In the genomic region with DNA sequence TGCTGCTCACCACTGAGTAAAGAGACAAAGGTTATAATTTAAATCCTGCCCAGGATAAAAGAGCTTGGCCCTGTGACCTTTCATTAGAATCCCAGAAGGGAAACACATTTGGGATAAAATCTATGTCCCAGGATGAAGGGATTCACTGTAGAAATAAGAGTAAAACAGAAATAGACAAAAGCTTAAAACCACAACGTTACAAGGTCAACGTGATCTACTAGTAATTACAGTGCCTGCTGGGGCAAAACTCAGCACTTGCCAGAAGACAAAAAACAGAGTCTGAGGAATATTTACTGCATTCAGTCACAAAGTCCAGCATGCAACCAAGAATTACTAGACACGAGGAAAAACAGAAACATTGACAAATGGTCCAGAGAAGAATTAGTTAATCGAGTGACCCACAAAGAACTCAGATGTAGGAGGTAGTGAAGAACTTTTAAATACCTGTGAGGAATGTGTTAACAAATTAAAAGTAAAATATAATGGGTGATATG, we compare ENCODE assay signal across 27 cellular contexts.
DNase-seq lines count a peak whose midpoint lies in the region; TF ChIP-seq lines count a peak whose summit lies in the region.
"Had no signal": no experiment of that assay in that cellular context is flagged by ENCODE, and none has a peak within 500 bp of the region (broad histone marks: within the 10 kb centered on the region; RNA-seq: fewer than 3 reads in every experiment).

No MANE protein-coding gene starts in this region.

- H3K4me3 ChIP-seq in HEK293 (ENCODE audit: low read depth, low read length), result no peak overlapping the region
- H3K4me3 ChIP-seq: A549; BLaER1; BLaER1 treated with 17β-estradiol and CSF1 and Interleukin-3, amounts not matched to agents 10 nM and 100 nM had no signal

- CTCF ChIA-PET in HEK293 (lab: Yijun Ruan, JAX), result no interaction called here

- no peaks in the 10 kb centered on the region for H3K36me3 ChIP-seq in HEK293 (ENCODE audit: control insufficient read depth in 2 of 2, insufficient read depth in 1 of 2, low read length in 2 of 2)
- H3K36me3 ChIP-seq: BE2C; BLaER1; BLaER1 treated with 17β-estradiol and CSF1 and Interleukin-3, amounts not matched to agents 10 nM and 100 nM had no signal

- no peaks in the 10 kb centered on the region for H3K4me1 ChIP-seq in HEK293 (ENCODE audit: control insufficient read depth, insufficient read depth, low read length)
- H3K4me1 ChIP-seq: A549; BE2C; BLaER1; BLaER1 treated with 17β-estradiol and CSF1 and Interleukin-3, amounts not matched to agents 10 nM and 100 nM; Caco-2 had no signal

- TF ChIP-seq CTCF in HEK293 (tag by site-specific recombination; IDR thresholded peaks at IDR 0.05), result no peak

- H3K9me3 ChIP-seq in HEK293 (ENCODE audit: control insufficient read depth, insufficient read depth, low read depth, low read length), result no peaks in the 10 kb centered on the region
- H3K9me3 ChIP-seq: A549, BE2C, Caco-2 had no signal

- no peak for DNase-seq in nucleus accumbens (lab: John Stamatoyannopoulos, UW)
- DNase-seq: 8988T; ACHN; AML-193; BE2C; C1 segment of cervical spinal cord; Caco-2; Calu3; CD4-positive, alpha-beta memory T cell; CD4-positive, alpha-beta T cell; CD4-positive, CD25-positive, alpha-beta regulatory T cell; CD8-positive, alpha-beta memory T cell; CD8-positive, alpha-beta T cell; COR-L47; DMS 273 treated with DMSO at 0.1 percent for 48 hours; DMS153; DMS53; DMS79; DMS79 treated with DMSO at 0.1 percent for 48 hours; DND-41; EL had no signal

- H3K27ac ChIP-seq in HEK293 (ENCODE audit: extremely low read depth, low read depth, low read length), result no peak overlapping the region
- H3K27ac ChIP-seq: 22Rv1; A549; BLaER1; BLaER1 treated with 17β-estradiol and CSF1 and Interleukin-3, amounts not matched to agents 10 nM and 100 nM; C4-2B had no signal

- POLR2A ChIA-PET in HEK293 (lab: Yijun Ruan, JAX), result no interaction called here

TF ChIP-seq in HEK293, 187 proteins besides CTCF, POLR2A, EP300 and RAD21:
- peak; percentile 42 for TF ChIP-seq SETDB1 (IDR thresholded peaks at IDR 0.05; ENCODE audit: insufficient read length, low read length)
- TF ChIP-seq ZNF26 (tag by site-specific recombination; IDR thresholded peaks at IDR 0.05), result peak; percentile 92
- TF ChIP-seq MYNN (tag by site-specific recombination; IDR thresholded peaks at IDR 0.05; ENCODE audit: borderline replicate concordance), result no peak
